Comparison of ENCODE assay signal across 17 cellular contexts in genomic region chr7:53351681-53352080, GRCh38.
"Had no signal": no experiment of that assay in that cellular context is flagged by ENCODE, and none has a peak within 500 bp of the region (broad histone marks: within the 10 kb centered on the region; RNA-seq: fewer than 3 reads in every experiment).

No MANE protein-coding gene starts in this region.

- H3K4me1 ChIP-seq: colonic mucosa, lower lobe of right lung, pancreas, right lobe of liver, tibial nerve, upper lobe of left lung had no signal

- H3K4me3 ChIP-seq: colonic mucosa, lower lobe of right lung, pancreas, right lobe of liver, thoracic aorta, tibial nerve, upper lobe of left lung had no signal

- ATAC-seq: left cardiac atrium; left ventricle myocardium superior; lower lobe of right lung; naive thymus-derived CD8-positive, alpha-beta T cell; pancreas; right lobe of liver; stimulated activated naive B cell treated with anti-CD40 and anti-IgM and Interleukin-4, amounts not matched to agents 10 μg/mL and 1 μg/mL and 100 μg/mL, for 72 hours had no signal

- DNase-seq: colonic mucosa; effector CD8-positive, alpha-beta T cell; endodermal cell; erythroblast; left cardiac atrium; left ventricle myocardium superior; lower lobe of right lung; naive thymus-derived CD8-positive, alpha-beta T cell; pancreas; right lobe of liver; small intestine; stimulated activated CD4-positive, alpha-beta T cell treated with anti-CD3 and anti-CD28 coated beads, Interleukin-15, amount 100 ng/mL, for 24 hours; stimulated activated CD4-positive, alpha-beta T cell treated with anti-CD3 and anti-CD28 coated beads, Interleukin-2, amount 100 ng/mL, for 48 hours; stimulated activated naive B cell treated with anti-CD40 and anti-IgM and Interleukin-4, amounts not matched to agents 10 μg/mL and 1 μg/mL and 100 μg/mL, for 72 hours; upper lobe of left lung had no signal

- H3K27me3 ChIP-seq: colonic mucosa, pancreas, right lobe of liver, tibial nerve, upper lobe of left lung had no signal

- H3K27ac ChIP-seq: colonic mucosa, lower lobe of right lung, pancreas, right lobe of liver, thoracic aorta, tibial nerve, upper lobe of left lung had no signal

- H3K36me3 ChIP-seq: colonic mucosa, lower lobe of right lung, pancreas, right lobe of liver, thoracic aorta, tibial nerve, upper lobe of left lung had no signal

- H3K9me3 ChIP-seq: colonic mucosa, lower lobe of right lung, pancreas, right lobe of liver, thoracic aorta, tibial nerve, upper lobe of left lung had no signal
